Comparison of ENCODE assay signal across 8 cellular contexts in the genomic region with DNA sequence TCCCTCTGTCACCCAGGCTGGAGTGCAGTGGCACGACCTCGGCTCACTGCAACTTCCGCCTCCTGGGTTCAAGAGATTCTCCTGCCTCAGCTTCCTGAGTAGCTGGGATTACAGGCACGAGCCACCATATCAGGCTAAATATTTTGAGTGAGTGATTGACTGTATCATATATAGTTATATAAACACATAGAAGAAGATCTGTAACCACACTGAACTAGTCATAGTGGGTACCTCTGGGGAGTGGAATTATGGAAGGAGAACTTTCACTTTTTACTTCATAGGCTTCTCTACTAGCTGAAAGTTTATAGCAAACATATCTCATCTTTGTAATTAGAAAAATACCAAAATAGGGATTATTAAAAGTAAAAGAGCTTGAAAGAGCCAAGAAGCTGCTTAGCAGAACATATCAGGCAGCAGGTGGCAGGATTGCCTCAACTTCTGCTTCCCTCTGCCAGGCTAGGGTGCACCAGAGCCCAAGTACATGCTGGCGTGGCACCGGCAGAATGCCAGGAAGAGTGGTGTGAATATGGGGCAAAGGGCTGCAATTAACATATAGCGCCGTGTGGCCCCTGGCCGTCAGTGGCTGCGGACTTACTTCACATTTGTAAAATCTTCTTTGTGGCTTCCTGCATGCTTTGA. TPM values are rescaled to one million over a fixed set of nuclear protein-coding genes. Genes with fewer than 3 reads are reported as not detected.
DNase-seq lines count a peak whose midpoint lies in the region; ATAC-seq and TF ChIP-seq lines count a peak whose summit lies in the region.

No MANE protein-coding gene starts in this region.

- TF ChIP-seq CTCF in endothelial cell (IDR thresholded peaks at IDR 0.05; ENCODE audit: unreplicated experiment) (no peak), osteoblast (IDR thresholded peaks at IDR 0.05; ENCODE audit: extremely low read depth, low read depth, low read length) (peak; percentile 30)

- DNase-seq in G401 (ENCODE audit: low spot score) = peak; percentile 0
- peak; percentile 12 to 27 for DNase-seq in Kasumi-1 (lab: John Stamatoyannopoulos, UW)
- DNase-seq in activated CD4-positive, alpha-beta T cell treated with anti-CD3 and anti-CD28 coated beads for 4 hours = peak; percentile 59 to 66
- peak; percentile 3 for DNase-seq in endothelial cell (ENCODE audit: low spot score)
- peak; percentile 1 for DNase-seq in osteoblast (ENCODE audit: insufficient read length, low spot score, missing footprints)
- no peak for DNase-seq in SIG-M5 treated with dmso at 0.1 percent for 504 hours (lab: John Stamatoyannopoulos, UW; ENCODE audit: unreplicated experiment)
- DNase-seq in SKM-1 (lab: John Stamatoyannopoulos, UW; ENCODE audit: unreplicated experiment) = no peak

- H3K27me3 ChIP-seq in osteoblast (ENCODE audit: insufficient read depth, low read length) = peaks cover 3% of the 10 kb centered on the region

- no peaks in the 10 kb centered on the region for H3K4me1 ChIP-seq in osteoblast (ENCODE audit: insufficient read depth, low read length)

- no peak overlapping the region for H3K27ac ChIP-seq in osteoblast (ENCODE audit: low read depth, low read length)

- no peaks in the 10 kb centered on the region for H3K9me3 ChIP-seq in osteoblast (ENCODE audit: low read depth, low read length)

- H2AFZ ChIP-seq in osteoblast (ENCODE audit: low read length) = no peak overlapping the region

- in situ Hi-C loops in G401 (cut with HindIII; ENCODE audit: low sequenced_read_pairs) = no loop called here

- H3K36me3 ChIP-seq in osteoblast (ENCODE audit: insufficient read depth, low read length) = no peaks in the 10 kb centered on the region

- H4K20me1 ChIP-seq in osteoblast (ENCODE audit: insufficient read depth, low read length) = no peaks in the 10 kb centered on the region

- no peaks in the 10 kb centered on the region for H3K79me2 ChIP-seq in osteoblast (ENCODE audit: insufficient read depth, low read length)

- no peak for ATAC-seq in HG03439 (IDR thresholded peaks at IDR 0.05; ENCODE audit: unreplicated experiment)

- H3K4me3 Mint-ChIP-seq in endothelial cell (ENCODE audit: unreplicated experiment) = no peak overlapping the region

- H3K4me2 ChIP-seq in osteoblast (ENCODE audit: insufficient read depth, low read length) = no peak overlapping the region

- no peaks in the 10 kb centered on the region for H3K36me3 Mint-ChIP-seq in endothelial cell (ENCODE audit: low read depth, unreplicated experiment)

- no peaks in the 10 kb centered on the region for H3K9me3 Mint-ChIP-seq in endothelial cell (ENCODE audit: unreplicated experiment)

- no peaks in the 10 kb centered on the region for H3K4me1 Mint-ChIP-seq in endothelial cell (ENCODE audit: unreplicated experiment)

- no peak overlapping the region for H3K27ac Mint-ChIP-seq in endothelial cell (ENCODE audit: unreplicated experiment)

- H3K27me3 Mint-ChIP-seq in endothelial cell (ENCODE audit: unreplicated experiment) = no peaks in the 10 kb centered on the region

- no peak overlapping the region for H3K4me3 ChIP-seq in osteoblast (ENCODE audit: insufficient read depth, low read length)

RNA-seq across cellular contexts. Expression of gene CD40LG, which starts 39.5 kb away (rescaled TPM):
- total RNA-seq in G401 (2014; rRNA removed; shearing (Covaris generic)) = not detected in 2 replicates
- total RNA-seq in endothelial cell (ENCODE audit: unreplicated experiment) (not detected), osteoblast (not detected in 2 replicates)

Comparison
In these comparisons a context has a peak if more than half of its experiments do, and no peak if none do; other contexts are left out.
1. DNase-seq: peak in G401 (single experiment), Kasumi-1 (2 of 2), activated CD4-positive, alpha-beta T cell treated with anti-CD3 and anti-CD28 coated beads for 4 hours (2 of 2), endothelial cell (single experiment) and osteoblast (single experiment); none in SIG-M5 treated with dmso at 0.1 percent for 504 hours (single experiment) and SKM-1 (single experiment).